In genomic region chr1:107936498-107937481, GRCh38 we compare ENCODE assay signal across 8 cellular contexts. TPM values are rescaled to one million over a fixed set of nuclear protein-coding genes. Genes with fewer than 3 reads are reported as not detected.
DNase-seq lines count a peak whose midpoint lies in the region; ATAC-seq and FAIRE-seq lines count a peak whose summit lies in the region.
"Had no signal": no experiment of that assay in that cellular context is flagged by ENCODE, and none has a peak within 500 bp of the region (broad histone marks: within the 10 kb centered on the region; RNA-seq: fewer than 3 reads in every experiment).

No MANE protein-coding gene starts in this region.

- DNase-seq in RKO (ENCODE audit: low spot score) = peak; percentile 75
- peak; percentile 24 for DNase-seq in amniotic epithelial cell (ENCODE audit: low read depth)
- peak; percentile 13 for DNase-seq in stimulated activated CD8-positive, alpha-beta memory T cell treated with anti-CD3 and anti-CD28 coated beads, Interleukin-7, amount 100 ng/mL, for 24 hours (ENCODE audit: low read depth)
- DNase-seq in small intestine = no peak

- H3K4me1 ChIP-seq in iPS-18a (ENCODE audit: control insufficient read depth, low read depth, low read length) (peaks cover 21% of the 10 kb centered on the region), small intestine (ENCODE audit: control insufficient read depth in 2 of 2, insufficient read depth in 1 of 2, low read depth in 1 of 2, low read length in 1 of 2) (peaks cover 0 to 2% of the 10 kb centered on the region in 2 donors)

- peak; percentile 38 for ATAC-seq in GM18511 (IDR thresholded peaks at IDR 0.05; ENCODE audit: unreplicated experiment)
- ATAC-seq in HG03045 (IDR thresholded peaks at IDR 0.05; ENCODE audit: unreplicated experiment) = peak; percentile 40

- no peak for FAIRE-seq in small intestine (lab: Jason Lieb, UNC)
- FAIRE-seq: colon had no signal

- H3K27ac ChIP-seq in iPS-18a (ENCODE audit: low read length) (no peak overlapping the region), small intestine (ENCODE audit: low read depth in 1 of 2, low read length in 1 of 2) (peak overlapping the region in 1 of 2 donors; percentile 32)

- H3K27me3 ChIP-seq in iPS-18a (ENCODE audit: control insufficient read depth, insufficient read depth, low read length) = no peaks in the 10 kb centered on the region
- H3K27me3 ChIP-seq in small intestine (ENCODE audit: control insufficient read depth in 2 of 2, insufficient read depth in 2 of 2, low read length in 2 of 2) = no peaks in the 10 kb centered on the region

- WGBS in small intestine, 3 donors = 59 to 75% (median 65%) methylated on average over 10 of the region's 10 CpGs

- H3K9me3 ChIP-seq in iPS-18a (ENCODE audit: control insufficient read depth, low read depth, low read length) (no peaks in the 10 kb centered on the region), small intestine (ENCODE audit: control insufficient read depth, low read depth) (no peaks in the 10 kb centered on the region)

- H3K9ac ChIP-seq in iPS-18a (ENCODE audit: low read length) = no peak overlapping the region

- H3K4me3 ChIP-seq in iPS-18a (ENCODE audit: low read length) (peak overlapping the region; percentile 37), small intestine (ENCODE audit: low read depth in 1 of 2, low read length in 2 of 2) (no peak overlapping the region)

- H3K36me3 ChIP-seq in iPS-18a (ENCODE audit: control insufficient read depth, low read depth, low read length) (no peaks in the 10 kb centered on the region), small intestine (ENCODE audit: control insufficient read depth in 2 of 2, insufficient read depth in 2 of 2, low read length in 2 of 2) (no peaks in the 10 kb centered on the region)

RNA-seq across cellular contexts. Expression of gene VAV3, which starts 28.2 kb away (rescaled TPM):
- 10 to 100 TPM in 1 of 3 donors, 1 to 10 TPM in 2; 5.4 to 12.8 (median 9.6) TPM for polyA plus RNA-seq in small intestine
